Comparison of ENCODE assay signal across 16 cellular contexts in the genomic region with DNA sequence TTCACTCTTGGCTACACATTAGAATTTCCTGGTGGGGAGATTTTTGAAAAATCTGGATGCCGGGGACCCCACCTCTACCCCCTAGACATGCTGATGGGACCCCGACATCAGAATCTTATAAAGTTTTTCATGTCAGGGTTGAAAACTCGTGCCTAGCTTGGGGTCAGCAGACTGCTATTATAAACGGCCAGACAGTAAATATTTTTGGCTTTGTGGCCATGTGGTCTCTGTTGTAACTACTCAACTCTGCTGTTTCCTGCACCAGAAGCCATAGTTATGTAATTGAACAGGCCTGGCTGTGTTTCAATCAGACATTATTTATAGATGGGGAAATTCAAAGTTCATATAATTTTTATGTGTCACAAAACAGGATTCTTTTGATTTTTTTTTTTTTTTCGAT. TPM values are rescaled to one million over a fixed set of nuclear protein-coding genes. Genes with fewer than 3 reads are reported as not detected.
DNase-seq lines count a peak whose midpoint lies in the region; ATAC-seq and TF ChIP-seq lines count a peak whose summit lies in the region.
"Had no signal": no experiment of that assay in that cellular context is flagged by ENCODE, and none has a peak within 500 bp of the region (broad histone marks: within the 10 kb centered on the region; RNA-seq: fewer than 3 reads in every experiment).

No MANE protein-coding gene starts in this region.

- no peaks in the 10 kb centered on the region for H3K9me3 ChIP-seq in DOHH2 (ENCODE audit: control insufficient read depth, insufficient read depth, low read length)
- no peaks in the 10 kb centered on the region for H3K9me3 ChIP-seq in skeletal muscle tissue (ENCODE audit: control insufficient read depth in 3 of 3, low read length in 3 of 3)
- no peaks in the 10 kb centered on the region for H3K9me3 ChIP-seq in MM.1S (replicated peaks; ENCODE audit: insufficient read depth, low read length)
- H3K9me3 ChIP-seq: SJSA1 had no signal

- no peak overlapping the region for H3K27ac ChIP-seq in DOHH2 (ENCODE audit: low read depth, low read length)
- H3K27ac ChIP-seq in skeletal muscle tissue (ENCODE audit: low read depth, low read length) = peak overlapping the region; percentile 62
- no peak overlapping the region for H3K27ac ChIP-seq in MM.1S (ENCODE audit: low read length)
- H3K27ac ChIP-seq: SJSA1 had no signal

- peak overlapping the region; percentile 19 for H3K4me2 ChIP-seq in DOHH2 (ENCODE audit: low read length)
- no peak overlapping the region for H3K4me2 ChIP-seq in MM.1S (ENCODE audit: low read depth, low read length)

- H3K4me1 ChIP-seq in DOHH2 (ENCODE audit: control insufficient read depth, low read length) (peaks cover 26% of the 10 kb centered on the region), skeletal muscle tissue (ENCODE audit: control insufficient read depth in 3 of 3, insufficient read depth in 3 of 3, low read length in 3 of 3) (peaks cover 47 to 66% (median 61%) of the 10 kb centered on the region in 3 donors), MM.1S (ENCODE audit: low read length) (peaks cover 10% of the 10 kb centered on the region; the same call in 1 of the 2 replicates)

- TF ChIP-seq CTCF in DOHH2 (IDR thresholded peaks at IDR 0.05; ENCODE audit: low read depth, low read length, poor library complexity, severe bottlenecking) = no peak
- no peak for TF ChIP-seq CTCF in MM.1S (IDR thresholded peaks at IDR 0.05; ENCODE audit: low read length)

- no peak for ATAC-seq in SK-N-SH treated with all-trans-retinoic acid at 6 μM for 48 hours
- ATAC-seq in HG02938 (IDR thresholded peaks at IDR 0.05; ENCODE audit: unreplicated experiment) = no peak
- ATAC-seq in HG02759 (IDR thresholded peaks at IDR 0.05; ENCODE audit: unreplicated experiment) = no peak

- H3K27me3 ChIP-seq in DOHH2 (ENCODE audit: control insufficient read depth, low read length) (peaks cover 5% of the 10 kb centered on the region), skeletal muscle tissue (ENCODE audit: control insufficient read depth in 3 of 3, insufficient read depth in 3 of 3, low read length in 3 of 3) (no peaks in the 10 kb centered on the region), MM.1S (replicated peaks; ENCODE audit: insufficient read depth, low read length) (no peaks in the 10 kb centered on the region)
- H3K27me3 ChIP-seq: SJSA1 had no signal

- H3K9ac ChIP-seq in skeletal muscle tissue (ENCODE audit: low read depth in 1 of 3, low read length in 3 of 3) (peak overlapping the region in 1 of 3 donors; percentile 20), MM.1S (ENCODE audit: low read length) (no peak overlapping the region)

- no peaks in the 10 kb centered on the region for H3F3A ChIP-seq in DOHH2 (ENCODE audit: control insufficient read depth, insufficient read depth)
- H3F3A ChIP-seq in MM.1S (ENCODE audit: insufficient read depth, low read length) = peaks cover 16% of the 10 kb centered on the region

- H3K79me2 ChIP-seq in DOHH2 (ENCODE audit: control insufficient read depth, low read length) = no peaks in the 10 kb centered on the region
- peaks cover 69% of the 10 kb centered on the region for H3K79me2 ChIP-seq in MM.1S (ENCODE audit: low read length)

- no peaks in the 10 kb centered on the region for H4K20me1 ChIP-seq in DOHH2 (ENCODE audit: control insufficient read depth, insufficient read depth, low read depth, low read length)
- H4K20me1 ChIP-seq in MM.1S (ENCODE audit: insufficient read depth, low read length) = no peaks in the 10 kb centered on the region

- H3K9me2 ChIP-seq in DOHH2 (replicated peaks; ENCODE audit: control insufficient read depth, low read length) (no peaks in the 10 kb centered on the region), MM.1S (replicated peaks; ENCODE audit: insufficient read depth, low read length) (no peaks in the 10 kb centered on the region)

- H3K4me3 ChIP-seq in DOHH2 (ENCODE audit: low read length) = no peak overlapping the region
- H3K4me3 ChIP-seq in skeletal muscle tissue (ENCODE audit: low read length in 3 of 3) = peak overlapping the region in 1 of 3 donors; percentile 36
- no peak overlapping the region for H3K4me3 ChIP-seq in MM.1S (ENCODE audit: low read length)
- H3K4me3 ChIP-seq: SJSA1 had no signal

- no peaks in the 10 kb centered on the region for H3K36me3 ChIP-seq in DOHH2 (ENCODE audit: control insufficient read depth, low read length)
- no peaks in the 10 kb centered on the region for H3K36me3 ChIP-seq in skeletal muscle tissue (ENCODE audit: control insufficient read depth in 3 of 3, insufficient read depth in 3 of 3, low read length in 3 of 3)
- H3K36me3 ChIP-seq in MM.1S (replicated peaks; ENCODE audit: insufficient read depth, low read length) = no peaks in the 10 kb centered on the region
- H3K36me3 ChIP-seq: SJSA1 had no signal

- no peak overlapping the region for H2AFZ ChIP-seq in MM.1S (ENCODE audit: low read length)

- DNase-seq in foreskin melanocyte (peak; percentile 43), MM.1S (no peak)
- DNase-seq: activated CD4-positive, alpha-beta T cell treated with anti-CD3 and anti-CD28 coated beads, Interleukin-2, amount 50 U/mL, for 4 hours; activated naive CD8-positive, alpha-beta T cell treated with anti-CD3 and anti-CD28 coated beads, Interleukin-2, amount 10 ng/mL, durations not matched to agents 7 days and 5 days; activated T-cell treated with anti-CD3 and anti-CD28 coated beads, Interleukin-2, amount 50 U/mL, for 48 hours; caudate nucleus; DMS79 treated with DMSO at 0.1 percent for 48 hours; naive B cell; NCI-H1048; stimulated activated CD4-positive, alpha-beta T cell treated with anti-CD3 and anti-CD28 coated beads, Interleukin-1b, Interleukin-23, amount 100 ng/mL, for 48 hours had no signal

TF ChIP-seq in SK-N-SH treated with all-trans-retinoic acid at 6 μM for 48 hours, 23 proteins besides CTCF, POLR2A, EP300 and RAD21:
- TF ChIP-seq TCF4 (CRISPR knock-in tag; IDR thresholded peaks at IDR 0.05; ENCODE audit: borderline replicate concordance) (peak; percentile 47; the same call in 1 of the 2 replicates), CSDC2 (CRISPR knock-in tag; IDR thresholded peaks at IDR 0.05) (no peak)

RNA-seq across cellular contexts. Expression of gene ACACB, which starts 41.6 kb away (rescaled TPM):
- 27.7 TPM for total RNA-seq in skeletal muscle tissue
